Comparison of ENCODE assay signal across 20 cellular contexts in genomic region chrX:149773026-149773425, GRCh38. TPM values are rescaled to one million over a fixed set of nuclear protein-coding genes. Genes with fewer than 3 reads are reported as not detected.
"Had no signal": no experiment of that assay in that cellular context is flagged by ENCODE, and none has a peak within 500 bp of the region (broad histone marks: within the 10 kb centered on the region; RNA-seq: fewer than 3 reads in every experiment).

No MANE protein-coding gene starts in this region.

RNA-seq across cellular contexts. Expression of gene MAGEA9, which starts 8.7 kb away (rescaled TPM):
- total RNA-seq: activated naive CD4-positive, alpha-beta T cell treated with anti-CD3 and anti-CD28 coated beads for 36 hours; activated naive CD4-positive, alpha-beta T cell treated with anti-CD3 and anti-CD28 coated beads, Interleukin-2, amount 50 U/mL, for 72 hours; activated naive CD8-positive, alpha-beta T cell treated with anti-CD3 and anti-CD28 coated beads for 36 hours; activated naive CD8-positive, alpha-beta T cell treated with anti-CD3 and anti-CD28 coated beads, Interleukin-2, amount 10 ng/mL, durations not matched to agents 7 days and 5 days; activated T-cell treated with anti-CD3 and anti-CD28 coated beads, Interleukin-2, amount 50 U/mL, for 4 hours; activated T-cell treated with anti-CD3 and anti-CD28 coated beads, Interleukin-2, amount 50 U/mL, for 72 hours; activated T-helper 1 cell treated with anti-CD3 and anti-CD28 coated beads, Interleukin-12 subunit alpha, Interleukin-12 subunit beta, Interleukin-2, Interleukin-4 antibody, amounts not matched to agents 30 ng/mL and 10 ng/mL and 1 ng/mL, durations not matched to agents 14 hours and 24 hours and 36 hours; activated T-helper 17 cell treated with anti-CD3 and anti-CD28 coated beads, Interleukin-2, amount 50 U/mL, for 72 hours; activated T-helper 2 cell treated with anti-CD3 and anti-CD28 coated beads, Interferon-gamma antibody, Interleukin-2, Interleukin-4, amounts not matched to agents 10 μg/mL and 5 μg/mL and 100 μg/mL, durations not matched to agents 14 hours and 24 hours and 36 hours; adrenal gland; aorta; ascending aorta; body of pancreas; breast epithelium; bronchial epithelial cell; cardiac muscle cell; cardiac septum; cerebellum; chondrocyte had no signal
- polyA plus RNA-seq: adipose tissue, adrenal gland, aorta, cardiac muscle cell had no signal
